Comparison of ENCODE assay signal across 8 cellular contexts in the genomic region with DNA sequence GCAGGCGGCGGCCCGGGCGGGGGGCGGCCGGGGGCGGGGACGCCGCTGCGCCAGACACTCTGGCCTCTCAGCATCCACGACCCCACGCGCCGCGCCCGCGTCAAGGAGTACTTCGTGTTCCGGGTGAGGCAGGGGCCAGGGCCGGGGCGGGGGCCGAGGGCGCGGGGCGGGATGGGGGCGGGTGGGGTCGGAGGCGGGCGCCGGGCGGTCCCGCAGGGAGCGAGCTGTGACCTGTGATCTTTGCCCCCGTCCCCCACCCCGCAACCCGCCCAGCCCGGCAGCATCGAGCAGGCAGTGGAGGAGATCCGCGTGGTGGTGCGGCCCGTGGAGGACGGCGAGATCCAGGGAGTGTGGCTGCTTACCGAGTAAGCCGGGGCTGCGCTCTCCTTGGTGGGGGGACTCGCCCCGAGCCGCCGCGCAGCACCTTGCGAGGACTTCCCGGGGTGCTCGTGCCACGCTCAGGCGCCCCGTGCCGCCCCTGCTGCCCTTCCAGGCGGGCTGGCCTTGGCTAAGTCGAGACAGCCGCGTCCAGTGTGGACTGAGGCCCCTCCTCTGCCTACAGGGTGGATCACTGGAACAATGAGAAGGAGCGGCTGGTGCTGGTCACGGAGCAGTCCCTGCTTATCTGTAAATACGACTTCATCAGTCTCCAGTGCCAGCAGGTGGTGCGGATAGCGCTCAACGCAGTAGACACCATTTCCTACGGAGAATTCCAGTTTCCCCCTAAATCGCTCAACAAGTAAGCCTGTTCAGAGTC. TPM values are rescaled to one million over a fixed set of nuclear protein-coding genes. Genes with fewer than 3 reads are reported as not detected.
DNase-seq lines count a peak whose midpoint lies in the region; ATAC-seq, FAIRE-seq and TF ChIP-seq lines count a peak whose summit lies in the region.

No MANE protein-coding gene starts in this region.

- no peak for TF ChIP-seq CTCF in astrocyte of the spinal cord (IDR thresholded peaks at IDR 0.05; ENCODE audit: low read depth, low read length)

- FAIRE-seq in small intestine (lab: Jason Lieb, UNC): no peak

- in situ Hi-C loops in astrocyte of the spinal cord (cut with HindIII; ENCODE audit: low sequenced_read_pairs): loop anchor here (25.0 kb wide), 1 partner anchor 88 kb away; no protein-coding TSS in a partner anchor

- peaks cover 0 to 3% (median 3%) of the 10 kb centered on the region in 3 donors for H3K36me3 Mint-ChIP-seq in immature natural killer cell

- WGBS in small intestine, 3 donors: 2 to 9% (median 3%) methylated on average over 14 to 71 of the region's 71 CpGs

- H3K27me3 ChIP-seq in small intestine (ENCODE audit: control insufficient read depth in 2 of 2, insufficient read depth in 2 of 2, low read length in 2 of 2): no peaks in the 10 kb centered on the region

- H3K4me1 Mint-ChIP-seq in immature natural killer cell: peaks cover 42 to 56% of the 10 kb centered on the region in 2 donors

- peaks cover 8 to 21% of the 10 kb centered on the region in 2 donors for H3K36me3 ChIP-seq in small intestine (ENCODE audit: control insufficient read depth in 2 of 2, insufficient read depth in 2 of 2, low read length in 2 of 2)

- H3K4me3 ChIP-seq in astrocyte of the spinal cord (ENCODE audit: low read depth, low read length): peak overlapping the region; percentile 64
- H3K4me3 ChIP-seq in small intestine (ENCODE audit: low read depth in 1 of 2, low read length in 2 of 2): peak overlapping the region; percentile 75

- no peaks in the 10 kb centered on the region for H3K9me3 ChIP-seq in small intestine (ENCODE audit: control insufficient read depth, low read depth)

- H3K4me3 Mint-ChIP-seq in immature natural killer cell: peak overlapping the region; percentile 94 to 97 (median 95)

- H3K27ac ChIP-seq in small intestine (ENCODE audit: low read depth in 1 of 2, low read length in 1 of 2): peak overlapping the region; percentile 95

- H3K27ac Mint-ChIP-seq in immature natural killer cell: peak overlapping the region; percentile 80 to 97 (median 90)

- peak; percentile 15 for ATAC-seq in HG02763 (IDR thresholded peaks at IDR 0.05; ENCODE audit: unreplicated experiment)

- peaks cover 3 to 14% (median 7%) of the 10 kb centered on the region in 3 donors for H3K27me3 Mint-ChIP-seq in immature natural killer cell (ENCODE audit: low read depth in 3 of 3)

- H3K4me1 ChIP-seq in small intestine (ENCODE audit: control insufficient read depth in 2 of 2, insufficient read depth in 1 of 2, low read depth in 1 of 2, low read length in 1 of 2): peaks cover 2 to 10% of the 10 kb centered on the region in 2 donors

- DNase-seq in NCI-H1092 treated with DMSO at 0.1 percent for 48 hours (lab: John Stamatoyannopoulos, UW): peak; percentile 6
- DNase-seq in NCI-H1092 (lab: John Stamatoyannopoulos, UW): no peak
- DNase-seq in OCI-M1 (lab: John Stamatoyannopoulos, UW): peak; percentile 65
- peak; percentile 18 for DNase-seq in astrocyte of the spinal cord (ENCODE audit: low read depth, low spot score)
- no peak for DNase-seq in immature natural killer cell
- peak; percentile 86 for DNase-seq in small intestine
- no peak for DNase-seq in iPS-NIHi11 (ENCODE audit: low spot score)

- H3K9me3 Mint-ChIP-seq in immature natural killer cell: peaks cover 0 to 1% (median 0%) of the 10 kb centered on the region in 6 donors

RNA-seq across cellular contexts. Expression of gene TPRG1L, which starts 0.5 kb away (rescaled TPM):
- polyA plus RNA-seq in immature natural killer cell (10 to 100 TPM; 36.2 to 43.4 (median 40.3) TPM), small intestine (10 to 100 TPM; 41.2 to 97.7 (median 86.2) TPM)

RNA-seq across cellular contexts. Expression of gene MEGF6, which starts 14.0 kb away (rescaled TPM):
- under 1 TPM in 1 of 3 donors, not detected in 2; 0.08 TPM for polyA plus RNA-seq in immature natural killer cell
- polyA plus RNA-seq in small intestine: 1 to 10 TPM in 2 of 3 donors, under 1 TPM in 1; 0.45 to 5.5 (median 1.9) TPM

RNA-seq across cellular contexts. Expression of gene WRAP73, which starts 24.6 kb away (rescaled TPM):
- polyA plus RNA-seq in immature natural killer cell (10 to 100 TPM; 19.9 to 26.8 (median 21.1) TPM), small intestine (10 to 100 TPM; 25.7 to 36.9 (median 33.0) TPM)

RNA-seq across cellular contexts. Expression of gene TP73, which starts 27.0 kb away (rescaled TPM):
- not detected for polyA plus RNA-seq in immature natural killer cell
- polyA plus RNA-seq in small intestine: under 1 TPM in 1 of 3 donors, not detected in 2; 0.15 TPM

Comparison
In these comparisons a context has a peak if more than half of its experiments do, and no peak if none do; other contexts are left out.
1. DNase-seq: peak in NCI-H1092 treated with DMSO at 0.1 percent for 48 hours (single experiment), OCI-M1 (single experiment), astrocyte of the spinal cord (single experiment) and small intestine (single experiment); none in NCI-H1092 (single experiment), immature natural killer cell (0 of 3) and iPS-NIHi11 (single experiment).